ENCODE assay signal across 12 cellular contexts in the genomic region with DNA sequence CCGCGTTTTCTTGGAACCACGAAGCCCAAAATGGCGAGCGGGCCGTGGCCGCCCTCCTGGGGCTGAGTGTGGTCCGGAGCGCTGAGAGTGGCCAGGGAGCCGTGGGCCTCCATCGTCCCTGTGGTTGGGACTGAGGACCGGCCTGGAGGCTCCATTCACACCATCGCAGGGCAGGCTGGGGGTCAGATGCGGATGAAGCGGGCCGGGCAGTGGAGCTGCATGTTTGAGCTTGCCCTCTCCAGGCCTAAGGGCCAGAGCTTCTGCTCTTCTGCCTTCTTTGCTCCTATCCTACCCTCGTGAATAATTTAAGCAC. TPM values are rescaled to one million over a fixed set of nuclear protein-coding genes. Genes with fewer than 3 reads are reported as not detected.
DNase-seq lines count a peak whose midpoint lies in the region; ATAC-seq and TF ChIP-seq lines count a peak whose summit lies in the region.
"Had no signal": no experiment of that assay in that cellular context is flagged by ENCODE, and none has a peak within 500 bp of the region (broad histone marks: within the 10 kb centered on the region; RNA-seq: fewer than 3 reads in every experiment).

No MANE protein-coding gene starts in this region.

- no peaks in the 10 kb centered on the region for H4K20me1 ChIP-seq in hepatocyte (ENCODE audit: insufficient read depth, poor library complexity, severe bottlenecking)

- CTCF ChIA-PET in HEK293 (lab: Yijun Ruan, JAX) = interaction anchor here (0.8 to 1.8 kb wide), 4 partner anchors 15 to 51 kb away, joined by 3 to 23 read pairs (median 4); no protein-coding TSS in a partner anchor

- 31% methylated on average over 17 of the region's 17 CpGs for WGBS in hepatocyte (ENCODE audit: low lambda C conversion rate, missing lambda C conversion rate)
- 25 to 34% (median 27%) methylated on average over 15 to 17 of the region's 17 CpGs for WGBS in spleen, 5 donors

- H3K9me3 ChIP-seq in HEK293 (ENCODE audit: control insufficient read depth, insufficient read depth, low read depth, low read length) = no peaks in the 10 kb centered on the region
- H3K9me3 ChIP-seq in hepatocyte (ENCODE audit: low read depth) = no peaks in the 10 kb centered on the region
- H3K9me3 ChIP-seq in spleen = no peaks in the 10 kb centered on the region

- no peak for TF ChIP-seq POLR2A in spleen (IDR thresholded peaks at IDR 0.05)

- H3K36me3 ChIP-seq in HEK293 (ENCODE audit: control insufficient read depth in 2 of 2, insufficient read depth in 1 of 2, low read length in 2 of 2) = no peaks in the 10 kb centered on the region
- no peaks in the 10 kb centered on the region for H3K36me3 ChIP-seq in hepatocyte (replicated peaks; ENCODE audit: insufficient read depth, low read depth)
- no peaks in the 10 kb centered on the region for H3K36me3 ChIP-seq in spleen

- H3K4me2 ChIP-seq in hepatocyte = peak overlapping the region; percentile 82

- DNase-seq in hepatocyte (ENCODE audit: low spot score) (no peak), spleen (peak; percentile 58), MV-4-11 (lab: John Stamatoyannopoulos, UW) (no peak), NCI-H226 (no peak)
- DNase-seq: activated gamma-delta T cell treated with Interleukin-2 at 50 U/mL for 16 hours; GM23248; NCI-H1092 treated with DMSO at 0.1 percent for 48 hours; SHP77 treated with DMSO at 0.1 percent for 48 hours; stimulated activated CD4-positive, alpha-beta T cell treated with anti-CD3 and anti-CD28 coated beads, Interleukin-2, amount 100 ng/mL, for 48 hours had no signal

- no peak overlapping the region for H3K4me3 ChIP-seq in HEK293 (ENCODE audit: low read depth, low read length)
- no peak overlapping the region for H3K4me3 ChIP-seq in hepatocyte
- H3K4me3 ChIP-seq in spleen = peak overlapping the region in 7 of 8 donors; percentile 33 to 70 (median 39)

- H3K79me2 ChIP-seq in hepatocyte = no peaks in the 10 kb centered on the region

- intact Hi-C loops in spleen (cut with DNase I; ENCODE audit: low total_unique reads) = no loop called here

- ATAC-seq in HG02981 (IDR thresholded peaks at IDR 0.05; ENCODE audit: unreplicated experiment) = no peak

- 0 out of 2 replicates have a peak overlapping the region, but pooled peaks have one; percentile 2 for H3K27ac ChIP-seq in HEK293 (ENCODE audit: extremely low read depth, low read depth, low read length)
- peak overlapping the region; percentile 82 for H3K27ac ChIP-seq in VCaP
- H3K27ac ChIP-seq in hepatocyte = no peak overlapping the region
- H3K27ac ChIP-seq in spleen = no peak overlapping the region
- H3K27ac ChIP-seq: GM23248 had no signal

- peaks cover 87% of the 10 kb centered on the region for H3K27me3 ChIP-seq in hepatocyte
- peaks cover 3 to 97% (median 70%) of the 10 kb centered on the region in 7 donors for H3K27me3 ChIP-seq in spleen (replicated peaks in 1 of 7)

- peak overlapping the region; percentile 84 for H2AFZ ChIP-seq in hepatocyte

- POLR2A ChIA-PET in HEK293 (lab: Yijun Ruan, JAX) = interaction anchor here (0.5 to 2.0 kb wide), 2 partner anchors 11 to 863 kb away, joined by 4 to 7 read pairs; no protein-coding TSS in a partner anchor

- peaks cover 22% of the 10 kb centered on the region for H3K4me1 ChIP-seq in HEK293 (ENCODE audit: control insufficient read depth, insufficient read depth, low read length)
- H3K4me1 ChIP-seq in hepatocyte (ENCODE audit: insufficient read depth) = peaks cover 30% of the 10 kb centered on the region
- H3K4me1 ChIP-seq in spleen = peaks cover 8 to 28% (median 22%) of the 10 kb centered on the region in 6 donors

- H3K9me2 ChIP-seq in hepatocyte (replicated peaks; ENCODE audit: insufficient read depth) = no peaks in the 10 kb centered on the region

- TF ChIP-seq CTCF in HEK293 (tag by site-specific recombination; IDR thresholded peaks at IDR 0.05) (no peak), VCaP (conservative IDR thresholded peaks at IDR 0.05) (no peak), hepatocyte (IDR thresholded peaks at IDR 0.05; ENCODE audit: poor library complexity) (no peak), spleen (IDR thresholded peaks at IDR 0.05 in 8 of 11, conservative IDR thresholded peaks at IDR 0.05 in 3 of 11) (no peak)

TF ChIP-seq in HEK293, 187 proteins besides CTCF, POLR2A, EP300 and RAD21 (continues in another document):
- TF ChIP-seq ZBTB44 (tag by site-specific recombination; IDR thresholded peaks at IDR 0.05) (no peak), ZNF354C (tag by site-specific recombination; IDR thresholded peaks at IDR 0.05; ENCODE audit: borderline replicate concordance, low read depth) (no peak), HIC1 (tag by site-specific recombination; IDR thresholded peaks at IDR 0.05) (no peak), SALL2 (tag by site-specific recombination; IDR thresholded peaks at IDR 0.05; ENCODE audit: borderline replicate concordance) (no peak), ZNF830 (tag by site-specific recombination; IDR thresholded peaks at IDR 0.05; ENCODE audit: low read depth) (no peak), PRDM1 (tag by site-specific recombination; IDR thresholded peaks at IDR 0.05) (no peak), EGR2 (tag by site-specific recombination; IDR thresholded peaks at IDR 0.05; ENCODE audit: low read depth) (no peak), KLF9 (tag by site-specific recombination; IDR thresholded peaks at IDR 0.05; ENCODE audit: low read depth) (no peak), IKZF3 (tag by site-specific recombination; IDR thresholded peaks at IDR 0.05) (no peak), ZNF114 (tag by site-specific recombination; IDR thresholded peaks at IDR 0.05) (no peak), ZBTB26 (tag by site-specific recombination; optimal IDR thresholded peaks at IDR 0.05) (no peak)
- TF ChIP-seq, protein P1, sequence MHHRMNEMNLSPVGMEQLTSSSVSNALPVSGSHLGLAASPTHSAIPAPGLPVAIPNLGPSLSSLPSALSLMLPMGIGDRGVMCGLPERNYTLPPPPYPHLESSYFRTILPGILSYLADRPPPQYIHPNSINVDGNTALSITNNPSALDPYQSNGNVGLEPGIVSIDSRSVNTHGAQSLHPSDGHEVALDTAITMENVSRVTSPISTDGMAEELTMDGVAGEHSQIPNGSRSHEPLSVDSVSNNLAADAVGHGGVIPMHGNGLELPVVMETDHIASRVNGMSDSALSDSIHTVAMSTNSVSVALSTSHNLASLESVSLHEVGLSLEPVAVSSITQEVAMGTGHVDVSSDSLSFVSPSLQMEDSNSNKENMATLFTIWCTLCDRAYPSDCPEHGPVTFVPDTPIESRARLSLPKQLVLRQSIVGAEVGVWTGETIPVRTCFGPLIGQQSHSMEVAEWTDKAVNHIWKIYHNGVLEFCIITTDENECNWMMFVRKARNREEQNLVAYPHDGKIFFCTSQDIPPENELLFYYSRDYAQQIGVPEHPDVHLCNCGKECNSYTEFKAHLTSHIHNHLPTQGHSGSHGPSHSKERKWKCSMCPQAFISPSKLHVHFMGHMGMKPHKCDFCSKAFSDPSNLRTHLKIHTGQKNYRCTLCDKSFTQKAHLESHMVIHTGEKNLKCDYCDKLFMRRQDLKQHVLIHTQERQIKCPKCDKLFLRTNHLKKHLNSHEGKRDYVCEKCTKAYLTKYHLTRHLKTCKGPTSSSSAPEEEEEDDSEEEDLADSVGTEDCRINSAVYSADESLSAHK (tag by site-specific recombination; IDR thresholded peaks at IDR 0.05) = no peak

RNA-seq across cellular contexts. Expression of gene POLG, which starts 44.8 kb away (rescaled TPM):
- total RNA-seq in hepatocyte (28.0 and 54.0 TPM in 2 replicates), spleen (100 to 1,000 TPM in 1 of 7 donors, 10 to 100 TPM in 6; 63.3 to 105 (median 74.0) TPM)
- polyA plus RNA-seq in hepatocyte (34.0 and 44.1 TPM in 2 replicates), spleen (10 to 100 TPM; 38.3 to 57.7 (median 54.9) TPM)

Comparison
In these comparisons a context has a peak if more than half of its experiments do, and no peak if none do; other contexts are left out.
1. H3K27ac ChIP-seq: peak in HEK293 (single experiment) and VCaP (single experiment); none in hepatocyte (single experiment) and spleen (0 of 8).
2. H3K4me3 ChIP-seq: peak in spleen (7 of 8); none in HEK293 (single experiment) and hepatocyte (single experiment).